In the genomic region with DNA sequence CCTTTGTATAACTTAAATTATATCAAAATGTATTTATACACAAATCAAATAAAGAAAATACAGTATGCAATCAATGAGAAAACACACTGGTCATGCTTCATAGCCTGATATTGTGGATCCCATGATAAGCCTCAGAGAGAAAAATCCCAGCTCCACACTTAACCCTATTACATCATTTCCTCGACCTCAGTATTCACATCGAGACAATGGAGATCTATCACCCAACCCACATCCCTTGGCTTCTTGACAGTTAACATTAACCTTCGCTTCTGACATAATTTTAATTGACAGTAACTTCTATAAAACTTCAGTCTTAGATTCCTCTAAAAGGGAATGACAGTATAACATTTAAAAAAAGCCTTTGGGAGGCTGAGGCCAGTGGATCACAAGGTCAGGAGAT, we compare ENCODE assay signal across 30 cellular contexts.
"Had no signal": no experiment of that assay in that cellular context is flagged by ENCODE, and none has a peak within 500 bp of the region (broad histone marks: within the 10 kb centered on the region; RNA-seq: fewer than 3 reads in every experiment).

No MANE protein-coding gene starts in this region.

- DNase-seq: activated B cell treated with CpG ODN at 0.5 μM for 24 hours; activated CD4-positive, alpha-beta T cell treated with anti-CD3 and anti-CD28 coated beads, Interleukin-2, amount 50 U/mL, for 1 hour; activated effector memory CD4-positive, alpha-beta T cell treated with Interleukin-2 at 50 U/mL for 16 hours; activated naive CD4-positive, alpha-beta T cell treated with Interleukin-2 at 50 U/mL for 16 hours; activated T-cell treated with anti-CD3 and anti-CD28 coated beads for 4 hours; amniotic stem cell; brain microvascular endothelial cell; effector memory CD8-positive, alpha-beta T cell; glutamatergic neuron; islet precursor cell; left ventricle myocardium inferior; midbrain; naive thymus-derived CD4-positive, alpha-beta T cell; nucleus accumbens; psoas muscle; stimulated activated CD4-positive, alpha-beta T cell treated with anti-CD3 and anti-CD28 coated beads, Interleukin-1b, Interleukin-23, amount 100 ng/mL, for 48 hours; stimulated activated CD4-positive, alpha-beta T cell treated with anti-CD3 and anti-CD28 coated beads, Interleukin-4, amount 100 ng/mL, for 4 hours; stimulated activated CD8-positive, alpha-beta memory T cell treated with anti-CD3 and anti-CD28 coated beads, Interleukin-4, amount 100 ng/mL, for 48 hours; stimulated activated naive CD4-positive, alpha-beta T cell; T-cell had no signal

- H3K4me3 Mint-ChIP-seq: activated B cell treated with CpG ODN at 0.5 μM for 24 hours; activated naive CD8-positive, alpha-beta T cell; effector memory CD8-positive, alpha-beta T cell; T-cell; T-helper 2 cell treated with Interferon-gamma antibody and Interleukin-4, amounts not matched to agents 5 μg/mL and 100 μg/mL, for 36 hours had no signal

- H3K27ac Mint-ChIP-seq: activated B cell treated with CpG ODN at 0.5 μM for 24 hours; T-helper 2 cell treated with Interferon-gamma antibody and Interleukin-4, amounts not matched to agents 5 μg/mL and 100 μg/mL, for 36 hours had no signal

- H3K27me3 Mint-ChIP-seq: activated B cell treated with CpG ODN at 0.5 μM for 24 hours; activated naive CD8-positive, alpha-beta T cell; effector memory CD8-positive, alpha-beta T cell; naive thymus-derived CD4-positive, alpha-beta T cell; T-cell had no signal

- H3K9me3 Mint-ChIP-seq: activated B cell treated with CpG ODN at 0.5 μM for 24 hours; effector memory CD8-positive, alpha-beta T cell; naive thymus-derived CD4-positive, alpha-beta T cell; T-cell; T-helper 2 cell treated with Interferon-gamma antibody and Interleukin-4, amounts not matched to agents 5 μg/mL and 100 μg/mL, for 36 hours had no signal

- ATAC-seq: effector memory CD8-positive, alpha-beta T cell; esophagus mucosa; naive thymus-derived CD4-positive, alpha-beta T cell; psoas muscle; T-cell had no signal

- H3K4me3 ChIP-seq: coronary artery, hepatocyte, left ventricle myocardium inferior, lung, psoas muscle, right atrium auricular region, smooth muscle cell, suprapubic skin, tibial nerve had no signal
